ENCODE assay signal across 20 cellular contexts in genomic region chr4:2043396-2044118, GRCh38. TPM values are rescaled to one million over a fixed set of nuclear protein-coding genes. Genes with fewer than 3 reads are reported as not detected.
DNase-seq lines count a peak whose midpoint lies in the region; ATAC-seq and TF ChIP-seq lines count a peak whose summit lies in the region.
"Had no signal": no experiment of that assay in that cellular context is flagged by ENCODE, and none has a peak within 500 bp of the region (broad histone marks: within the 10 kb centered on the region; RNA-seq: fewer than 3 reads in every experiment).

No MANE protein-coding gene starts in this region.

- H3K27me3 ChIP-seq in H7 (ENCODE audit: control insufficient read depth, insufficient read depth, low read length) = peaks cover 42% of the 10 kb centered on the region
- H3K27me3 ChIP-seq in osteoblast (ENCODE audit: insufficient read depth, low read length) = peaks cover 16% of the 10 kb centered on the region
- H3K27me3 ChIP-seq: MG63 had no signal

- peaks cover 3% of the 10 kb centered on the region for H4K20me1 ChIP-seq in osteoblast (ENCODE audit: insufficient read depth, low read length)

- peaks cover 16% of the 10 kb centered on the region for H3K27me3 Mint-ChIP-seq in activated CD4-positive, alpha-beta T cell treated with anti-CD3 and anti-CD28 coated beads for 36 hours
- peaks cover 1 to 13% (median 10%) of the 10 kb centered on the region in 3 donors for H3K27me3 Mint-ChIP-seq in immature natural killer cell (ENCODE audit: low read depth in 3 of 3)

- no peak overlapping the region for H2AFZ ChIP-seq in osteoblast (ENCODE audit: low read length)
- H2AFZ ChIP-seq: GM23338 had no signal

- no peak for ATAC-seq in activated CD4-positive, alpha-beta T cell treated with anti-CD3 and anti-CD28 coated beads for 36 hours
- no peak for ATAC-seq in HG02759 (IDR thresholded peaks at IDR 0.05; ENCODE audit: unreplicated experiment)
- ATAC-seq: activated T-helper 17 cell treated with anti-CD3 and anti-CD28 coated beads, Interleukin-2, amount 50 U/mL, for 72 hours; GM23338; right cardiac atrium had no signal

- no peak overlapping the region for H3K27ac Mint-ChIP-seq in activated CD4-positive, alpha-beta T cell treated with anti-CD3 and anti-CD28 coated beads for 36 hours
- H3K27ac Mint-ChIP-seq in immature natural killer cell = no peak overlapping the region
- H3K27ac Mint-ChIP-seq: activated T-helper 17 cell treated with anti-CD3 and anti-CD28 coated beads, Interleukin-2, amount 50 U/mL, for 72 hours; GM23338 had no signal

- H3K4me3 Mint-ChIP-seq in activated CD4-positive, alpha-beta T cell treated with anti-CD3 and anti-CD28 coated beads for 36 hours = peak overlapping the region; percentile 60
- H3K4me3 Mint-ChIP-seq in immature natural killer cell = peak overlapping the region in 4 of 5 donors; percentile 30 to 77 (median 66)

- H3K4me1 Mint-ChIP-seq in activated CD4-positive, alpha-beta T cell treated with anti-CD3 and anti-CD28 coated beads for 36 hours = no peaks in the 10 kb centered on the region
- H3K4me1 Mint-ChIP-seq in immature natural killer cell = peaks cover 3 to 6% of the 10 kb centered on the region in 2 donors
- H3K4me1 Mint-ChIP-seq: activated T-helper 17 cell treated with anti-CD3 and anti-CD28 coated beads, Interleukin-2, amount 50 U/mL, for 72 hours had no signal

- DNase-seq in activated CD4-positive, alpha-beta T cell treated with anti-CD3 and anti-CD28 coated beads for 36 hours = no peak
- no peak for DNase-seq in activated CD4-positive, alpha-beta T cell treated with anti-CD3 and anti-CD28 coated beads for 4 hours
- peak; percentile 49 for DNase-seq in H7
- no peak for DNase-seq in immature natural killer cell
- peak; percentile 82 for DNase-seq in osteoblast (ENCODE audit: insufficient read length, low spot score, missing footprints)
- no peak for DNase-seq in SKM-1 treated with dmso at 0.1 percent for 144 hours (lab: John Stamatoyannopoulos, UW; ENCODE audit: unreplicated experiment)
- no peak for DNase-seq in Kasumi-1 (lab: John Stamatoyannopoulos, UW)
- DNase-seq: 8988T; effector memory CD4-positive, alpha-beta T cell; MG63; NCI-H187; NCI-H446; stimulated activated naive CD4-positive, alpha-beta T cell; SW 1271; thyroid gland had no signal

- CTCF ChIA-PET in activated CD4-positive, alpha-beta T cell treated with anti-CD3 and anti-CD28 coated beads for 36 hours (lab: Charles Lee) = no interaction called here

- no peak overlapping the region for H3K4me2 ChIP-seq in osteoblast (ENCODE audit: insufficient read depth, low read length)

- H3K36me3 ChIP-seq in H7 (replicated peaks; ENCODE audit: control insufficient read depth, insufficient read depth, low read length) = no peaks in the 10 kb centered on the region
- no peaks in the 10 kb centered on the region for H3K36me3 ChIP-seq in osteoblast (ENCODE audit: insufficient read depth, low read length)
- H3K36me3 ChIP-seq: MG63, thyroid gland had no signal

- H3K9me3 Mint-ChIP-seq in activated CD4-positive, alpha-beta T cell treated with anti-CD3 and anti-CD28 coated beads for 36 hours (ENCODE audit: low read depth) = no peaks in the 10 kb centered on the region
- H3K9me3 Mint-ChIP-seq in immature natural killer cell = no peaks in the 10 kb centered on the region
- H3K9me3 Mint-ChIP-seq: activated T-helper 17 cell treated with anti-CD3 and anti-CD28 coated beads, Interleukin-2, amount 50 U/mL, for 72 hours had no signal

- no peaks in the 10 kb centered on the region for H3K36me3 Mint-ChIP-seq in activated CD4-positive, alpha-beta T cell treated with anti-CD3 and anti-CD28 coated beads for 36 hours (ENCODE audit: low read depth)
- no peaks in the 10 kb centered on the region for H3K36me3 Mint-ChIP-seq in immature natural killer cell

- TF ChIP-seq CTCF in osteoblast (IDR thresholded peaks at IDR 0.05; ENCODE audit: extremely low read depth, low read depth, low read length) = no peak

- H3K4me1 ChIP-seq in osteoblast (ENCODE audit: insufficient read depth, low read length) = peaks cover 6% of the 10 kb centered on the region

- no peaks in the 10 kb centered on the region for H3K9me3 ChIP-seq in osteoblast (ENCODE audit: low read depth, low read length)
- H3K9me3 ChIP-seq: MG63, thyroid gland had no signal

- H3K4me3 ChIP-seq in H7 (ENCODE audit: insufficient read depth, low read depth, low read length) (no peak overlapping the region), osteoblast (ENCODE audit: insufficient read depth, low read length) (no peak overlapping the region)
- H3K4me3 ChIP-seq: MG63, thyroid gland had no signal

- H3K27ac ChIP-seq in osteoblast (ENCODE audit: low read depth, low read length) = no peak overlapping the region
- H3K27ac ChIP-seq: RWPE1, thyroid gland had no signal

- no peaks in the 10 kb centered on the region for H3K79me2 ChIP-seq in osteoblast (ENCODE audit: insufficient read depth, low read length)

- intact Hi-C loops in activated CD4-positive, alpha-beta T cell treated with anti-CD3 and anti-CD28 coated beads for 36 hours (cut with DNase I, micrococcal nuclease) = loop anchor here (2.0 to 5.0 kb wide), 2 partner anchors 15 to 171 kb away; partner anchors contain the start of genes NAT8L (in 2 of the 2) and NSD2 (in 1 of the 2)

- POLR2A ChIA-PET in activated CD4-positive, alpha-beta T cell treated with anti-CD3 and anti-CD28 coated beads for 36 hours (lab: Charles Lee) = no interaction called here

RNA-seq across cellular contexts. Expression of gene NAT8L, which starts 15.6 kb away (rescaled TPM):
- under 1 TPM; 0.39 to 0.55 TPM for total RNA-seq in activated CD4-positive, alpha-beta T cell treated with anti-CD3 and anti-CD28 coated beads for 36 hours
- 4.1 and 5.2 TPM in 2 replicates for total RNA-seq in H7 (2014; rRNA removed; shearing (Covaris generic))
- not detected for polyA plus RNA-seq in immature natural killer cell
- total RNA-seq in osteoblast = under 0.01 TPM in 2 replicates

RNA-seq across cellular contexts. Expression of gene NELFA, which starts 34.8 kb away (rescaled TPM):
- total RNA-seq in activated CD4-positive, alpha-beta T cell treated with anti-CD3 and anti-CD28 coated beads for 36 hours = 10 to 100 TPM; 41.6 to 48.3 TPM
- total RNA-seq in H7 (2014; rRNA removed; shearing (Covaris generic)) = 61.2 and 70.4 TPM in 2 replicates
- 10 to 100 TPM in 2 of 3 donors, 1 to 10 TPM in 1; 6.0 to 28.6 (median 10.2) TPM for polyA plus RNA-seq in immature natural killer cell
- 19.2 and 19.9 TPM in 2 replicates for total RNA-seq in osteoblast

Comparison
In these comparisons a context has a peak if more than half of its experiments do, and no peak if none do; other contexts are left out.
1. DNase-seq: peak in H7 (single experiment) and osteoblast (single experiment); none in activated CD4-positive, alpha-beta T cell treated with anti-CD3 and anti-CD28 coated beads for 36 hours (single experiment), activated CD4-positive, alpha-beta T cell treated with anti-CD3 and anti-CD28 coated beads for 4 hours (0 of 2), immature natural killer cell (0 of 3), SKM-1 treated with dmso at 0.1 percent for 144 hours (single experiment) and Kasumi-1 (0 of 2).